ENCODE assay signal across 16 cellular contexts in the genomic region with DNA sequence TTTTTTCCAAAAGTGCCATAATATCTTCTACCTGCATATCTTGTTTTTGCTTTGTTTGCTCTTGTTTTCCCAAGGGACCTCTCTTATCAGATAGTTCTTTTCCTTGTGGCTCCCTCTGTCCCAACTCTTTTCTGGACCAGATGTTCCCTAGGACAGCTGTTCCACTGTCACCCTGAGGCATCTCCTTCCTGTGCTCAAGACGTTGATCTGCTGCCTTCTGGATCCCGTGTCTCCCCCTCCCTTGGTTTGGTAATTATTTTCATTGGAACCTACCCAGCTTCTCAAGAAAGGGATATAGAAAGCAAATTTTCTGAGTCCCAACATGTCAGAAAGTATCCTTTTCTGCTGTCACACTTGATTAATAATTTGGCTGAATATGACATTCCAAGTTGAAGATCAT.
DNase-seq lines count a peak whose midpoint lies in the region; ATAC-seq, FAIRE-seq and TF ChIP-seq lines count a peak whose summit lies in the region.
"Had no signal": no experiment of that assay in that cellular context is flagged by ENCODE, and none has a peak within 500 bp of the region (broad histone marks: within the 10 kb centered on the region; RNA-seq: fewer than 3 reads in every experiment).

No MANE protein-coding gene starts in this region.

- H2AFZ ChIP-seq in astrocyte (ENCODE audit: low read depth, low read length) (no peak overlapping the region), osteoblast (ENCODE audit: low read length) (peak overlapping the region; percentile 24)

- no peaks in the 10 kb centered on the region for H3K36me3 ChIP-seq in astrocyte (ENCODE audit: insufficient read depth, low read length)
- no peaks in the 10 kb centered on the region for H3K36me3 ChIP-seq in osteoblast (ENCODE audit: insufficient read depth, low read length)
- H3K36me3 ChIP-seq: stomach had no signal

- no peak for FAIRE-seq in astrocyte (lab: Jason Lieb, UNC)

- H4K20me1 ChIP-seq in astrocyte (ENCODE audit: insufficient read depth, low read length): no peaks in the 10 kb centered on the region
- H4K20me1 ChIP-seq in osteoblast (ENCODE audit: insufficient read depth, low read length): no peaks in the 10 kb centered on the region

- ATAC-seq in GM19351 (IDR thresholded peaks at IDR 0.05; ENCODE audit: unreplicated experiment): no peak

- no peaks in the 10 kb centered on the region for H3K9me3 Mint-ChIP-seq in astrocyte (ENCODE audit: unreplicated experiment)
- H3K9me3 Mint-ChIP-seq: activated CD4-positive, alpha-beta memory T cell treated with anti-CD3 and anti-CD28 coated beads for 36 hours had no signal

- DNase-seq in AG10803 (ENCODE audit: low read depth) (peak; percentile 43), astrocyte (ENCODE audit: low read depth) (no peak), fibroblast of pulmonary artery (ENCODE audit: low read depth) (peak; percentile 52), osteoblast (ENCODE audit: insufficient read length, low spot score, missing footprints) (no peak), NCI-H345 treated with DMSO at 0.1 percent for 48 hours (lab: John Stamatoyannopoulos, UW; ENCODE audit: unreplicated experiment) (no peak), OCI-M1 (lab: John Stamatoyannopoulos, UW) (no peak), erythroblast (lab: John Stamatoyannopoulos, UW) (no peak)
- DNase-seq: activated CD4-positive, alpha-beta memory T cell treated with anti-CD3 and anti-CD28 coated beads for 36 hours; effector memory CD4-positive, alpha-beta T cell; GOT3; NCI-H1092 treated with DMSO at 0.1 percent for 48 hours; NCI-H2227 treated with DMSO at 0.1 percent for 48 hours; SK-N-SH; stomach had no signal

- no peaks in the 10 kb centered on the region for H3K27me3 ChIP-seq in astrocyte (ENCODE audit: insufficient read depth, low read length)
- H3K27me3 ChIP-seq in osteoblast (ENCODE audit: insufficient read depth, low read length): no peaks in the 10 kb centered on the region
- H3K27me3 ChIP-seq: stomach had no signal

- no peak overlapping the region for H3K27ac ChIP-seq in astrocyte (ENCODE audit: low read depth, low read length)
- peak overlapping the region; percentile 42 for H3K27ac ChIP-seq in osteoblast (ENCODE audit: low read depth, low read length)

- TF ChIP-seq CTCF in AG10803 (conservative IDR thresholded peaks at IDR 0.05; ENCODE audit: low read length): 0 out of 2 replicates have a peak, but pooled peaks have one; percentile 2
- no peak for TF ChIP-seq CTCF in astrocyte (IDR thresholded peaks at IDR 0.05; ENCODE audit: insufficient read depth, low read depth, low read length)
- TF ChIP-seq CTCF in fibroblast of pulmonary artery (IDR thresholded peaks at IDR 0.05; ENCODE audit: low read length, missing control alignments): no peak
- TF ChIP-seq CTCF in osteoblast (IDR thresholded peaks at IDR 0.05; ENCODE audit: extremely low read depth, low read depth, low read length): no peak

- H3K9me3 ChIP-seq in astrocyte (ENCODE audit: insufficient read depth, low read depth, low read length) (no peaks in the 10 kb centered on the region), osteoblast (ENCODE audit: low read depth, low read length) (no peaks in the 10 kb centered on the region)
- H3K9me3 ChIP-seq: SK-N-SH, stomach had no signal

- no peak for TF ChIP-seq POLR2A in erythroblast (IDR thresholded peaks at IDR 0.05; ENCODE audit: low read length)

- H3K4me1 ChIP-seq in astrocyte (ENCODE audit: insufficient read depth, low read length) (peaks cover 11% of the 10 kb centered on the region), osteoblast (ENCODE audit: insufficient read depth, low read length) (peaks cover 25% of the 10 kb centered on the region)

- H3K79me2 ChIP-seq in astrocyte (ENCODE audit: insufficient read depth, low read length): no peaks in the 10 kb centered on the region
- no peaks in the 10 kb centered on the region for H3K79me2 ChIP-seq in osteoblast (ENCODE audit: insufficient read depth, low read length)

- H3K4me1 Mint-ChIP-seq in astrocyte (ENCODE audit: low read depth, unreplicated experiment): peaks cover 6% of the 10 kb centered on the region

- H3K4me2 ChIP-seq in astrocyte (ENCODE audit: low read length) (no peak overlapping the region), osteoblast (ENCODE audit: insufficient read depth, low read length) (peak overlapping the region; percentile 33)
- H3K4me2 ChIP-seq: SK-N-SH had no signal

- peak overlapping the region; percentile 15 for H3K27ac Mint-ChIP-seq in astrocyte (ENCODE audit: unreplicated experiment)
- H3K27ac Mint-ChIP-seq: activated CD4-positive, alpha-beta memory T cell treated with anti-CD3 and anti-CD28 coated beads for 36 hours had no signal

- H3K9ac ChIP-seq in astrocyte (ENCODE audit: low read length): no peak overlapping the region
- H3K9ac ChIP-seq: SK-N-SH had no signal

- H3K27me3 Mint-ChIP-seq in astrocyte (ENCODE audit: low read depth, unreplicated experiment): no peaks in the 10 kb centered on the region
- H3K27me3 Mint-ChIP-seq: activated CD4-positive, alpha-beta memory T cell treated with anti-CD3 and anti-CD28 coated beads for 36 hours had no signal

- no peaks in the 10 kb centered on the region for H3K36me3 Mint-ChIP-seq in astrocyte (ENCODE audit: low read depth, unreplicated experiment)
- H3K36me3 Mint-ChIP-seq: activated CD4-positive, alpha-beta memory T cell treated with anti-CD3 and anti-CD28 coated beads for 36 hours had no signal

- H3K4me3 ChIP-seq in AG10803 (ENCODE audit: low read length) (no peak overlapping the region), astrocyte (ENCODE audit: insufficient read depth, low read depth, low read length) (no peak overlapping the region), fibroblast of pulmonary artery (replicated peaks; ENCODE audit: low read depth, low read length) (no peak overlapping the region), osteoblast (ENCODE audit: insufficient read depth, low read length) (no peak overlapping the region)
- H3K4me3 ChIP-seq: skin epidermis, stomach had no signal

- no peak overlapping the region for H3K4me3 Mint-ChIP-seq in astrocyte (ENCODE audit: unreplicated experiment)
- H3K4me3 Mint-ChIP-seq: activated CD4-positive, alpha-beta memory T cell treated with anti-CD3 and anti-CD28 coated beads for 36 hours had no signal

Comparison
In these comparisons a context has a peak if more than half of its experiments do, and no peak if none do; other contexts are left out.
1. DNase-seq: peak in AG10803 (single experiment) and fibroblast of pulmonary artery (single experiment); none in astrocyte (single experiment), osteoblast (single experiment), NCI-H345 treated with DMSO at 0.1 percent for 48 hours (single experiment), OCI-M1 (single experiment) and erythroblast (0 of 2).